ENCODE assay signal across 1 cellular context in genomic region chr1:182602945-182603645, GRCh38.
TF ChIP-seq lines count a peak whose summit lies in the region.

No MANE protein-coding gene starts in this region.

TF ChIP-seq in HEK293, 187 proteins besides CTCF, POLR2A, EP300 and RAD21 (continued from another document):
- TF ChIP-seq ZNF26 (tag by site-specific recombination; IDR thresholded peaks at IDR 0.05) (no peak), ZNF600 (tag by site-specific recombination; IDR thresholded peaks at IDR 0.05) (peak; percentile 44), ZNF112 (tag by site-specific recombination; IDR thresholded peaks at IDR 0.05) (no peak)
